Comparison of ENCODE assay signal across 1 cellular context in genomic region chr3:31532587-31533168, GRCh38.
TF ChIP-seq lines count a peak whose summit lies in the region.

TSS of gene STT3B (plus strand) at chr3:31532925. CDS start at chr3:31532999, 74 bp downstream.

TF ChIP-seq in GM12878, 131 proteins besides CTCF, POLR2A, EP300 and RAD21 (continued from another document and continues in another):
- TF ChIP-seq BCLAF1 (IDR thresholded peaks at IDR 0.05) (no peak), ZBTB4 (CRISPR knock-in tag; IDR thresholded peaks at IDR 0.05) (no peak), SP1 (IDR thresholded peaks at IDR 0.05; ENCODE audit: low read depth, low read length) (no peak), IKZF1 (conservative IDR thresholded peaks at IDR 0.05) (peak; percentile 50; the same call in 1 of the 2 replicates), YY1 (IDR thresholded peaks at IDR 0.05; ENCODE audit: low read depth, low read length) (peak; percentile 88), EGR1 (IDR thresholded peaks at IDR 0.05; ENCODE audit: borderline replicate concordance in 1 of 2, low read depth in 2 of 2, low read length in 2 of 2) (peak in 1 of 2 experiments; percentile 25; a peak in 1 of 3 replicates), NBN (IDR thresholded peaks at IDR 0.05) (peak; percentile 91), IRF3 (IDR thresholded peaks at IDR 0.05) (no peak; the same call in 1 of the 2 replicates), HSF1 (IDR thresholded peaks at IDR 0.05; ENCODE audit: low read depth, low read length) (no peak), KAT2A (conservative IDR thresholded peaks at IDR 0.05; ENCODE audit: control insufficient read depth, low read depth, low read length) (no peak), IKZF2 (IDR thresholded peaks at IDR 0.05) (0 out of 4 replicates have a peak, but pooled peaks of 1 of the 2 experiments have one; percentile 17), ZBTB33 (IDR thresholded peaks at IDR 0.05) (no peak), NFXL1 (IDR thresholded peaks at IDR 0.05; ENCODE audit: borderline replicate concordance) (no peak), LARP7 (IDR thresholded peaks at IDR 0.05) (no peak; the same call in 1 of the 2 replicates), TCF3 (IDR thresholded peaks at IDR 0.05; ENCODE audit: borderline replicate concordance, insufficient read depth, low read depth, low read length) (0 out of 2 replicates have a peak, but pooled peaks have one; percentile 2), E2F8 (IDR thresholded peaks at IDR 0.05; ENCODE audit: low read depth, partially characterized antibody) (no peak), NKRF (conservative IDR thresholded peaks at IDR 0.05) (peak; percentile 60; the same call in 1 of the 2 replicates), ZSCAN29 (IDR thresholded peaks at IDR 0.05) (no peak), ZNF384 (IDR thresholded peaks at IDR 0.05; ENCODE audit: borderline replicate concordance, low read depth, low read length) (no peak), ZNF217 (IDR thresholded peaks at IDR 0.05) (no peak), RB1 (IDR thresholded peaks at IDR 0.05; ENCODE audit: borderline replicate concordance) (peak; percentile 56; the same call in 1 of the 2 replicates), PML (IDR thresholded peaks at IDR 0.05; ENCODE audit: low read length) (peak; percentile 2; the same call in 1 of the 2 replicates), MTA2 (IDR thresholded peaks at IDR 0.05; ENCODE audit: low read depth) (no peak), SMAD5 (IDR thresholded peaks at IDR 0.05; ENCODE audit: low read depth) (peak; percentile 46; the same call in 1 of the 2 replicates), STAT1 (conservative IDR thresholded peaks at IDR 0.05) (no peak), RELB (IDR thresholded peaks at IDR 0.05; ENCODE audit: low read depth) (no peak), KDM1A (IDR thresholded peaks at IDR 0.05; ENCODE audit: borderline replicate concordance) (no peak), SMAD1 (IDR thresholded peaks at IDR 0.05; ENCODE audit: low read depth, partially characterized antibody) (no peak), CBFB (IDR thresholded peaks at IDR 0.05; ENCODE audit: low read depth) (peak; percentile 10; the same call in 1 of the 2 replicates), MAX (IDR thresholded peaks at IDR 0.05; ENCODE audit: low read depth, low read length) (no peak), YBX1 (IDR thresholded peaks at IDR 0.05) (no peak), POLR2AphosphoS5 (IDR thresholded peaks at IDR 0.05; ENCODE audit: low read length) (peak; percentile 35), FOS (IDR thresholded peaks at IDR 0.05; ENCODE audit: borderline replicate concordance, extremely low read depth, insufficient read length) (no peak), DPF2 (IDR thresholded peaks at IDR 0.05) (peak; percentile 74; the same call in 1 of the 2 replicates), EZH2 (IDR thresholded peaks at IDR 0.05; ENCODE audit: borderline replicate concordance, control insufficient read depth, low read depth, low read length) (no peak), BACH1 (IDR thresholded peaks at IDR 0.05; ENCODE audit: borderline replicate concordance) (peak; percentile 14; the same call in 1 of the 2 replicates), ELK1 (IDR thresholded peaks at IDR 0.05; ENCODE audit: low read depth, low read length) (no peak), BCL3 (IDR thresholded peaks at IDR 0.05; ENCODE audit: borderline replicate concordance, insufficient read depth, low read depth, low read length, poor library complexity, severe bottlenecking) (no peak)
